ENCODE assay signal across 15 cellular contexts in genomic region chr6:26358511-26358981, GRCh38. TPM values are rescaled to one million over a fixed set of nuclear protein-coding genes. Genes with fewer than 3 reads are reported as not detected.
DNase-seq lines count a peak whose midpoint lies in the region; ATAC-seq lines count a peak whose summit lies in the region.
"Had no signal": no experiment of that assay in that cellular context is flagged by ENCODE, and none has a peak within 500 bp of the region (broad histone marks: within the 10 kb centered on the region; RNA-seq: fewer than 3 reads in every experiment).

No MANE protein-coding gene starts in this region.

- H3K36me3 Mint-ChIP-seq in memory B cell = no peaks in the 10 kb centered on the region
- peaks cover 0 to 3% (median 0%) of the 10 kb centered on the region in 3 donors for H3K36me3 Mint-ChIP-seq in CD8-positive, alpha-beta memory T cell

- H3K27ac ChIP-seq in CD8-positive, alpha-beta memory T cell (ENCODE audit: low read depth, low read length) = no peak overlapping the region
- H3K27ac ChIP-seq: Peyer's patch, suprapubic skin had no signal

- H3K4me1 Mint-ChIP-seq in memory B cell = peaks cover 21% of the 10 kb centered on the region
- H3K4me1 Mint-ChIP-seq in CD8-positive, alpha-beta memory T cell = peaks cover 26 to 29% (median 29%) of the 10 kb centered on the region in 3 donors

- peaks cover 24% of the 10 kb centered on the region for H3K27me3 Mint-ChIP-seq in memory B cell
- peaks cover 0 to 1% of the 10 kb centered on the region in 2 donors for H3K27me3 Mint-ChIP-seq in CD8-positive, alpha-beta memory T cell

- ATAC-seq in activated CD4-positive, CD25-positive, alpha-beta regulatory T cell treated with anti-CD3 and anti-CD28 coated beads, Interleukin-2, amount 50 U/mL, for 24 hours = peak; percentile 53 to 55
- ATAC-seq in GM21825 (IDR thresholded peaks at IDR 0.05; ENCODE audit: unreplicated experiment) = peak; percentile 41
- peak; percentile 49 for ATAC-seq in HG03469 (IDR thresholded peaks at IDR 0.05; ENCODE audit: unreplicated experiment)
- ATAC-seq in memory B cell (ENCODE audit: low read depth) = peak; percentile 87
- ATAC-seq in HG03097 (IDR thresholded peaks at IDR 0.05; ENCODE audit: low FRiP score, unreplicated experiment) = no peak

- H3K36me3 ChIP-seq in CD8-positive, alpha-beta memory T cell (ENCODE audit: insufficient read depth, low read length) = no peaks in the 10 kb centered on the region
- H3K36me3 ChIP-seq: Peyer's patch, suprapubic skin had no signal

- CTCF ChIA-PET in CD8-positive, alpha-beta memory T cell (lab: Charles Lee) = no interaction called here

- H3K9me3 ChIP-seq in CD8-positive, alpha-beta memory T cell (ENCODE audit: low read length) = no peaks in the 10 kb centered on the region
- H3K9me3 ChIP-seq: Peyer's patch, suprapubic skin had no signal

- peaks cover 25% of the 10 kb centered on the region for H3K4me1 ChIP-seq in CD8-positive, alpha-beta memory T cell (ENCODE audit: insufficient read depth, low read length)
- H3K4me1 ChIP-seq: suprapubic skin had no signal

- no peaks in the 10 kb centered on the region for H3K9me3 Mint-ChIP-seq in memory B cell
- H3K9me3 Mint-ChIP-seq in CD8-positive, alpha-beta memory T cell = no peaks in the 10 kb centered on the region
- H3K9me3 Mint-ChIP-seq: activated T-helper 2 cell treated with anti-CD3 and anti-CD28 coated beads, Interferon-gamma antibody, Interleukin-2, Interleukin-4, amounts not matched to agents 10 μg/mL and 5 μg/mL and 100 μg/mL, durations not matched to agents 14 hours and 24 hours and 36 hours had no signal

- H3K4me3 Mint-ChIP-seq in memory B cell = no peak overlapping the region
- no peak overlapping the region for H3K4me3 Mint-ChIP-seq in CD8-positive, alpha-beta memory T cell

- DNase-seq in activated CD4-positive, CD25-positive, alpha-beta regulatory T cell (lab: John Stamatoyannopoulos, UW) = no peak
- DNase-seq in memory B cell (ENCODE audit: low spot score in 2 of 2) (no peak), SIG-M5 (lab: John Stamatoyannopoulos, UW) (no peak)
- no peak for DNase-seq in CD8-positive, alpha-beta memory T cell
- DNase-seq: 8988T; DMS79; NCI-H1694 treated with DMSO at 0.1 percent for 48 hours; Peyer's patch; stimulated activated CD4-positive, alpha-beta T cell treated with anti-CD3 and anti-CD28 coated beads, Interleukin-1b, Interleukin-23, amount 100 ng/mL, for 48 hours had no signal

- H3K4me3 ChIP-seq in CD8-positive, alpha-beta memory T cell (ENCODE audit: low read length) = no peak overlapping the region
- H3K4me3 ChIP-seq: Peyer's patch, suprapubic skin had no signal

- H3K27me3 ChIP-seq in CD8-positive, alpha-beta memory T cell (ENCODE audit: insufficient read depth, low read length, poor library complexity, severe bottlenecking) = no peaks in the 10 kb centered on the region
- H3K27me3 ChIP-seq: Peyer's patch, suprapubic skin had no signal

- POLR2A ChIA-PET in CD8-positive, alpha-beta memory T cell (lab: Charles Lee) = interaction anchor here (0.6 kb wide), 1 partner anchor 9 kb away, joined by 5 read pairs; no protein-coding TSS in a partner anchor

- H3K27ac Mint-ChIP-seq in memory B cell = no peak overlapping the region
- H3K27ac Mint-ChIP-seq in CD8-positive, alpha-beta memory T cell = no peak overlapping the region
- H3K27ac Mint-ChIP-seq: activated T-helper 2 cell treated with anti-CD3 and anti-CD28 coated beads, Interferon-gamma antibody, Interleukin-2, Interleukin-4, amounts not matched to agents 10 μg/mL and 5 μg/mL and 100 μg/mL, durations not matched to agents 14 hours and 24 hours and 36 hours had no signal

RNA-seq across cellular contexts. Expression of gene BTN3A2, which starts 6.5 kb away (rescaled TPM):
- total RNA-seq in CD8-positive, alpha-beta memory T cell = 10 to 100 TPM; 36.4 to 38.7 TPM
- polyA plus RNA-seq in CD8-positive, alpha-beta memory T cell = 174 TPM

RNA-seq across cellular contexts. Expression of gene BTN2A2, which starts 24.4 kb away (rescaled TPM):
- 10 to 100 TPM; 18.0 to 19.0 TPM for total RNA-seq in CD8-positive, alpha-beta memory T cell
- 6.8 TPM for polyA plus RNA-seq in CD8-positive, alpha-beta memory T cell

RNA-seq across cellular contexts. Expression of gene BTN3A1, which starts 43.5 kb away (rescaled TPM):
- 10 to 100 TPM; 30.8 to 31.5 TPM for total RNA-seq in CD8-positive, alpha-beta memory T cell
- polyA plus RNA-seq in CD8-positive, alpha-beta memory T cell = 85.0 TPM
